In the genomic region with DNA sequence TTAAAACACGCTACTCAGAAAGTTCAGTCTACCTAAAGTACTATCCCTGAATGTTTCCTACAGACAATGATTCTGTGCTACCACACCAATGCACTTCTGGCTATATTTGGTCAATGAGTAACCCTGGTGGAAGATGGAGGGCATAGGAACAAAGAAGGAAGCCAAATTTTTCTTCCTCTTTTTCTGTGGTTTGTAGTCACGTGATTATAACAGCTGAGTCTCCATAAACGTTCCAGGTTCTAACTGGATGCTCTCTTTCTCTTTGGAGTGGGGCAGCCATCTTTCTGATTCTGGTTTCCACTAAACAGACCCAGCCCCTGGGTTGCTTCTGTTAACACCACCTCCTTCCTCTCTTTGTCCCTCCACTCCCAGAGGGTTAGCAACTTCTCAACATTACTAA, we compare ENCODE assay signal across 26 cellular contexts.
DNase-seq lines count a peak whose midpoint lies in the region; ATAC-seq, FAIRE-seq and TF ChIP-seq lines count a peak whose summit lies in the region.
"Had no signal": no experiment of that assay in that cellular context is flagged by ENCODE, and none has a peak within 500 bp of the region (broad histone marks: within the 10 kb centered on the region; RNA-seq: fewer than 3 reads in every experiment).

No MANE protein-coding gene starts in this region.

- no peaks in the 10 kb centered on the region for H4K20me1 ChIP-seq in HepG2 (ENCODE audit: insufficient read depth, low read length)
- H4K20me1 ChIP-seq in GM12878 (ENCODE audit: control insufficient read depth, insufficient read depth) = no peaks in the 10 kb centered on the region
- H4K20me1 ChIP-seq in neural progenitor cell (ENCODE audit: low read depth) = no peaks in the 10 kb centered on the region

- H3K36me3 Mint-ChIP-seq in neural progenitor cell = no peaks in the 10 kb centered on the region

- H3K36me3 ChIP-seq in HepG2 (replicated peaks in 1 of 2; ENCODE audit: control insufficient read depth in 1 of 2, insufficient read depth in 2 of 2, low read length in 2 of 2) (no peaks in the 10 kb centered on the region), right lobe of liver (no peaks in the 10 kb centered on the region), GM12878 (ENCODE audit: control insufficient read depth in 2 of 2, insufficient read depth in 2 of 2, low read length in 1 of 2) (no peaks in the 10 kb centered on the region), neural progenitor cell (no peaks in the 10 kb centered on the region)
- H3K36me3 ChIP-seq: MG63, SJCRH30 had no signal

- no peak overlapping the region for H3K27ac ChIP-seq in HepG2 (ENCODE audit: extremely low read length, insufficient read depth, low read length)
- H3K27ac ChIP-seq in right lobe of liver = no peak overlapping the region
- no peak overlapping the region for H3K27ac ChIP-seq in GM12878 (ENCODE audit: control insufficient read depth, insufficient read depth)
- no peak overlapping the region for H3K27ac ChIP-seq in neural progenitor cell
- H3K27ac ChIP-seq: GM23248, SJCRH30 had no signal

- TF ChIP-seq CTCF in HepG2 (CRISPR knock-in tag; IDR thresholded peaks at IDR 0.05) (no peak), right lobe of liver (IDR thresholded peaks at IDR 0.05) (no peak), NB4 (IDR thresholded peaks at IDR 0.05; ENCODE audit: low read depth, low read length) (no peak), GM12878 (IDR thresholded peaks at IDR 0.05 in 2 of 3, conservative IDR thresholded peaks at IDR 0.05 in 1 of 3; ENCODE audit: control insufficient read depth in 2 of 3, extremely low read depth in 1 of 3, insufficient read depth in 1 of 3, low read depth in 3 of 3, low read length in 3 of 3) (no peak), neural progenitor cell (IDR thresholded peaks at IDR 0.05) (no peak)

- no peaks in the 10 kb centered on the region for H3K9me3 Mint-ChIP-seq in neural progenitor cell

- H3K4me2 ChIP-seq in HepG2 (ENCODE audit: low read depth, low read length) (no peak overlapping the region), GM12878 (ENCODE audit: control insufficient read depth, insufficient read depth) (no peak overlapping the region), neural progenitor cell (no peak overlapping the region)

- SMC1A ChIA-PET in GM12878 (lab: Charles Lee; ENCODE audit: uncharacterized antibody, unreplicated experiment) = no interaction called here

- H3K4me3 ChIP-seq in HepG2 (replicated peaks in 1 of 3; ENCODE audit: insufficient read depth in 1 of 3, low read depth in 2 of 3, low read length in 3 of 3) = no peak overlapping the region
- no peak overlapping the region for H3K4me3 ChIP-seq in right lobe of liver
- no peak overlapping the region for H3K4me3 ChIP-seq in NB4 (ENCODE audit: low read depth, low read length)
- no peak overlapping the region for H3K4me3 ChIP-seq in GM12878
- no peak overlapping the region for H3K4me3 ChIP-seq in neural progenitor cell
- H3K4me3 ChIP-seq: GM23248, MG63, SJCRH30 had no signal

- in situ Hi-C loops in HepG2 (cut with HindIII; ENCODE audit: extremely low pct_ligation_motif_present, low pct_unique_long_range_greater_than_20kb) (no loop called here), GM12878 (cut with MboI) (no loop called here)

- no peak for TF ChIP-seq POLR2A in HepG2 (IDR thresholded peaks at IDR 0.05; ENCODE audit: insufficient read depth in 1 of 2, low read depth in 2 of 2, low read length in 2 of 2)
- no peak for TF ChIP-seq POLR2A in right lobe of liver (IDR thresholded peaks at IDR 0.05)
- no peak for TF ChIP-seq POLR2A in NB4 (IDR thresholded peaks at IDR 0.05; ENCODE audit: extremely low read depth, insufficient read length)
- TF ChIP-seq POLR2A in GM12878 (IDR thresholded peaks at IDR 0.05; ENCODE audit: low read depth, low read length) = no peak

- H3K4me1 ChIP-seq in HepG2 (ENCODE audit: insufficient read depth, low read length) (no peaks in the 10 kb centered on the region), right lobe of liver (no peaks in the 10 kb centered on the region), GM12878 (ENCODE audit: control insufficient read depth, insufficient read depth, low read length) (no peaks in the 10 kb centered on the region), neural progenitor cell (no peaks in the 10 kb centered on the region)
- H3K4me1 ChIP-seq: SJCRH30 had no signal

- H3K27me3 ChIP-seq in HepG2 (ENCODE audit: control insufficient read depth in 1 of 2, insufficient read depth in 2 of 2, low read length in 2 of 2) (no peaks in the 10 kb centered on the region), right lobe of liver (no peaks in the 10 kb centered on the region), GM12878 (replicated peaks in 1 of 2; ENCODE audit: control insufficient read depth in 2 of 2, insufficient read depth in 2 of 2, low read length in 1 of 2) (no peaks in the 10 kb centered on the region), neural progenitor cell (no peaks in the 10 kb centered on the region)
- H3K27me3 ChIP-seq: MG63, SJCRH30 had no signal

- POLR2A ChIA-PET in HepG2 (lab: Yijun Ruan, JAX) (no interaction called here), GM12878 (lab: Charles Lee) (interaction anchor here (0.6 kb wide), 1 partner anchor 67 kb away, joined by 3 read pairs; no protein-coding TSS in a partner anchor)

- no peaks in the 10 kb centered on the region for H3F3A ChIP-seq in neural progenitor cell (ENCODE audit: low read depth)

- no peaks in the 10 kb centered on the region for H3K4me1 Mint-ChIP-seq in neural progenitor cell

- H3K4me3 Mint-ChIP-seq in neural progenitor cell = no peak overlapping the region

- FAIRE-seq in HepG2 (lab: Jason Lieb, UNC) (no peak), GM12878 (lab: Jason Lieb, UNC) (no peak)
- FAIRE-seq: GM18507 had no signal

- H3K27ac Mint-ChIP-seq in neural progenitor cell = no peak overlapping the region

- no peaks in the 10 kb centered on the region for H3K79me2 ChIP-seq in HepG2 (ENCODE audit: insufficient read depth, low read length)
- no peaks in the 10 kb centered on the region for H3K79me2 ChIP-seq in GM12878 (ENCODE audit: control insufficient read depth, insufficient read depth, low read length)
- H3K79me2 ChIP-seq in neural progenitor cell (ENCODE audit: low read depth) = no peaks in the 10 kb centered on the region

- TF ChIP-seq RAD21 in HepG2 (CRISPR knock-in tag; IDR thresholded peaks at IDR 0.05) (no peak), GM12878 (IDR thresholded peaks at IDR 0.05; ENCODE audit: insufficient read depth, low read depth, low read length) (no peak)

- H3K9me3 ChIP-seq in HepG2 (ENCODE audit: low read length) (peaks cover 83% of the 10 kb centered on the region), right lobe of liver (no peaks in the 10 kb centered on the region), GM12878 (replicated peaks; ENCODE audit: control insufficient read depth, insufficient read depth, low read length) (no peaks in the 10 kb centered on the region), neural progenitor cell (ENCODE audit: low read depth) (no peaks in the 10 kb centered on the region)
- H3K9me3 ChIP-seq: MG63, SJCRH30 had no signal

- CTCF ChIA-PET in HepG2 (lab: Yijun Ruan, JAX; ENCODE audit: low intra/inter-chr PET ratio, low total read pairs) (no interaction called here), GM12878 (lab: Yijun Ruan, JAX) (interaction anchor here (0.7 kb wide), 1 partner anchor 1355 kb away, joined by 3 read pairs; no protein-coding TSS in a partner anchor)

- no peak for ATAC-seq in HepG2
- no peak for ATAC-seq in right lobe of liver
- ATAC-seq in GM12878 = no peak
- ATAC-seq in HG02798 (IDR thresholded peaks at IDR 0.05; ENCODE audit: poor library complexity, unreplicated experiment) = no peak
- no peak for ATAC-seq in HG03354 (IDR thresholded peaks at IDR 0.05; ENCODE audit: poor library complexity, severe bottlenecking, unreplicated experiment)
- ATAC-seq: Right ventricle myocardium inferior, SK-N-SH treated with all-trans-retinoic acid at 6 μM for 48 hours had no signal

- TF ChIP-seq EP300 in HepG2 (IDR thresholded peaks at IDR 0.05; ENCODE audit: low read depth in 2 of 2, low read length in 2 of 2) (no peak), HepG2 (CRISPR knock-in tag; IDR thresholded peaks at IDR 0.05; ENCODE audit: borderline replicate concordance) (no peak), GM12878 (IDR thresholded peaks at IDR 0.05; ENCODE audit: borderline replicate concordance in 1 of 2, control insufficient read depth in 1 of 2, low read depth in 2 of 2, low read length in 2 of 2) (no peak)

- H3K9ac ChIP-seq in HepG2 (ENCODE audit: insufficient read depth, low read depth, low read length) (no peak overlapping the region), GM12878 (ENCODE audit: control insufficient read depth, insufficient read depth, low read length) (no peak overlapping the region), neural progenitor cell (no peak overlapping the region)
- H3K9ac ChIP-seq: GM23248 had no signal

- WGBS in HepG2 (ENCODE audit: low lambda C conversion rate) = 2% methylated on average over 3 of the region's 3 CpGs
- 11% methylated on average over 3 of the region's 3 CpGs for WGBS in right lobe of liver (ENCODE audit: insufficient coverage, low coverage, low lambda C conversion rate, missing lambda C conversion rate)
- 7% methylated on average over 3 of the region's 3 CpGs for WGBS in GM12878 (ENCODE audit: insufficient coverage, insufficient replicate concordance, low lambda C conversion rate, missing lambda C conversion rate)

- H3K27me3 Mint-ChIP-seq in neural progenitor cell (ENCODE audit: insufficient read depth, low read depth) = peaks cover 2% of the 10 kb centered on the region

- H2AFZ ChIP-seq in HepG2 (ENCODE audit: low read length) (no peak overlapping the region), GM12878 (ENCODE audit: control insufficient read depth, low read depth, low read length) (no peak overlapping the region), neural progenitor cell (replicated peaks) (no peak overlapping the region)
- H2AFZ ChIP-seq: GM23248 had no signal

- DNase-seq in HepG2 (ENCODE audit: low spot score) = no peak
- DNase-seq in right lobe of liver = no peak
- peak; percentile 19 for DNase-seq in NB4 (ENCODE audit: low read depth)
- DNase-seq in GM12878 (ENCODE audit: low read depth, low spot score) = no peak
- no peak for DNase-seq in neural progenitor cell (ENCODE audit: low spot score)
- no peak for DNase-seq in iPS-NIHi7 (ENCODE audit: extremely low spot score)
- DNase-seq: 8988T; DMS153; DND-41; GM23248; H7; MG63; NCI-H1105; NCI-H1436 treated with DMSO at 0.1 percent for 48 hours; NCI-H187 treated with DMSO at 0.1 percent for 48 hours; NCI-H446 treated with DMSO at 0.1 percent for 48 hours; NCI-H526; NCI-H82; NK-92 treated with Interleukin-12 subunit alpha and Interleukin-12 subunit beta, amount 100 ng/mL, for 24 hours; SJCRH30; T-helper 2 cell had no signal

- BruUV-seq in HepG2 (replicated peaks; lab: Mats Ljungman, UMichigan) (no TSS peak), GM12878 (replicated peaks; lab: Mats Ljungman, UMichigan) (no TSS peak)

- RAD21 ChIA-PET in GM12878 (lab: Charles Lee; ENCODE audit: unreplicated experiment) = no interaction called here

- intact Hi-C loops in HepG2 (cut with micrococcal nuclease; ENCODE audit: unreplicated experiment) = no loop called here
- intact Hi-C loops in right lobe of liver (cut with DNase I) = no loop called here
- intact Hi-C loops in GM12878 (cut with micrococcal nuclease; ENCODE audit: unreplicated experiment) = no loop called here

TF ChIP-seq in HepG2, 621 proteins besides CTCF, POLR2A, EP300 and RAD21 (continues in another document):
- no peak for TF ChIP-seq RXRB (CRISPR knock-in tag; IDR thresholded peaks at IDR 0.05; ENCODE audit: borderline replicate concordance)

TF ChIP-seq in GM12878, 131 proteins besides CTCF, POLR2A, EP300 and RAD21 (continues in another document):
- TF ChIP-seq SMC3 (IDR thresholded peaks at IDR 0.05; ENCODE audit: borderline replicate concordance, low read length) = no peak
